ENCODE assay signal across 21 cellular contexts in the genomic region with DNA sequence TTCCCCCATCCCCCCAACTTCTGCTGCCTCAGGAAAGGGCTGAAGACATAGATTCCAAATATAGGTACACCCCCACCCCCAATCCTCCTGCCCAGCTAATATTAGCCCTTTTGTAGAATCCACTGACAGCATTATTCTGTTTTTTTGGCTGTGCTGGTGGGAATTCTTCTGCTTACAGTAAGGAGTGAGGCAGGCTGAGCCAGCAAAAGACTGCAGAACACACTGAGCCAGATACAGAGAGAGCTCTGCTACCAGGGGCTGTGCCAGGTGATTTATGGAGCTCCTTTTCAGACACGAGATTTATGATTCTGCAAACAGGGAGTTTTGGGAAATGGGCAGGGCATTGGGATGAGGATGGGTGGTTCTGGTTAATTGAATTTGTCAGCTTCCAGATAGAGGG.
DNase-seq lines count a peak whose midpoint lies in the region; ATAC-seq and TF ChIP-seq lines count a peak whose summit lies in the region.
"Had no signal": no experiment of that assay in that cellular context is flagged by ENCODE, and none has a peak within 500 bp of the region (broad histone marks: within the 10 kb centered on the region; RNA-seq: fewer than 3 reads in every experiment).

No MANE protein-coding gene starts in this region.

- H3K4me3 Mint-ChIP-seq in mesothelial cell of epicardium = no peak overlapping the region
- H3K4me3 Mint-ChIP-seq: CD8-positive, alpha-beta memory T cell had no signal

- peaks cover 36% of the 10 kb centered on the region for H3K4me1 Mint-ChIP-seq in mesothelial cell of epicardium
- H3K4me1 Mint-ChIP-seq: CD8-positive, alpha-beta memory T cell had no signal

- no peaks in the 10 kb centered on the region for H3K27me3 Mint-ChIP-seq in mesothelial cell of epicardium (ENCODE audit: low read depth)

- intact Hi-C loops in left ventricle myocardium superior (cut with micrococcal nuclease) = no loop called here
- intact Hi-C loops in cardiac septum (cut with DNase I) = no loop called here

- no peaks in the 10 kb centered on the region for H3K9me3 Mint-ChIP-seq in mesothelial cell of epicardium

- H3K27ac Mint-ChIP-seq in mesothelial cell of epicardium = peak overlapping the region; percentile 10
- H3K27ac Mint-ChIP-seq: CD8-positive, alpha-beta memory T cell had no signal

- peak; percentile 26 for ATAC-seq in left ventricle myocardium superior
- ATAC-seq in stimulated activated naive CD8-positive, alpha-beta T cell treated with anti-CD3 and anti-CD28 coated beads, Interleukin-15, Interleukin-2, amounts not matched to agents 100 U/mL and 50 U/mL, for 24 hours = no peak
- ATAC-seq: HepG2, K562 had no signal

- peak; percentile 14 for DNase-seq in NCI-H1105 treated with DMSO at 0.1 percent for 48 hours (lab: John Stamatoyannopoulos, UW)
- DNase-seq in NCI-H1105 (lab: John Stamatoyannopoulos, UW) = no peak
- no peak for DNase-seq in left ventricle myocardium superior
- no peak for DNase-seq in cardiac septum (ENCODE audit: low spot score)
- DNase-seq in mesothelial cell of epicardium (ENCODE audit: low spot score in 2 of 2, unreplicated experiment in 2 of 2) = no peak
- no peak for DNase-seq in NCI-H510A treated with DMSO at 0.1 percent for 48 hours (lab: John Stamatoyannopoulos, UW)
- DNase-seq in G401 (ENCODE audit: low spot score) = no peak
- no peak for DNase-seq in stimulated activated naive CD8-positive, alpha-beta T cell treated with anti-CD3 and anti-CD28 coated beads, Interleukin-15, Interleukin-2, amounts not matched to agents 100 U/mL and 50 U/mL, for 24 hours
- DNase-seq: ACHN; CD8-positive, alpha-beta memory T cell; GDM1; GOT3; HCEC 1CT; MG63; NCI-H146; NCI-H2029 treated with DMSO at 0.1 percent for 48 hours; NCI-H2171; NK-92 treated with Interleukin-12 subunit alpha and Interleukin-12 subunit beta, amount 100 ng/mL, for 24 hours; SIG-M5 had no signal

- TF ChIP-seq CTCF in mesothelial cell of epicardium (IDR thresholded peaks at IDR 0.05; ENCODE audit: unreplicated experiment) = no peak

- H3K36me3 Mint-ChIP-seq in mesothelial cell of epicardium = peaks cover 5% of the 10 kb centered on the region
- H3K36me3 Mint-ChIP-seq: CD8-positive, alpha-beta memory T cell had no signal

- in situ Hi-C loops in G401 (cut with HindIII; ENCODE audit: low sequenced_read_pairs) = no loop called here
